18 cellular contexts compared by ENCODE assay signal in genomic region chr15:50652671-50653070, GRCh38.
"Had no signal": no experiment of that assay in that cellular context is flagged by ENCODE, and none has a peak within 500 bp of the region (broad histone marks: within the 10 kb centered on the region; RNA-seq: fewer than 3 reads in every experiment).

No MANE protein-coding gene starts in this region.

- DNase-seq: activated CD4-positive, CD25-positive, alpha-beta regulatory T cell; activated CD8-positive, alpha-beta memory T cell treated with anti-CD3 and anti-CD28 coated beads, Interleukin-2, amount 10 ng/mL, durations not matched to agents 7 days and 5 days; activated naive CD4-positive, alpha-beta T cell treated with anti-CD3 and anti-CD28 coated beads for 36 hours; adrenal gland; caudate nucleus; effector CD8-positive, alpha-beta T cell; lower lobe of right lung; midbrain; naive thymus-derived CD4-positive, alpha-beta T cell; nucleus accumbens; sigmoid colon; SK-N-SH; stimulated activated CD4-positive, alpha-beta T cell treated with anti-CD3 and anti-CD28 coated beads, Interleukin-2, amount 100 ng/mL, for 24 hours; stimulated activated naive CD4-positive, alpha-beta T cell; substantia nigra; T-helper 2 cell; upper lobe of right lung had no signal

- ATAC-seq: activated CD8-positive, alpha-beta memory T cell treated with anti-CD3 and anti-CD28 coated beads, Interleukin-2, amount 10 ng/mL, durations not matched to agents 7 days and 5 days; lower lobe of right lung; naive thymus-derived CD4-positive, alpha-beta T cell; upper lobe of right lung had no signal

- H3K27ac ChIP-seq: adrenal gland, coronary artery, lower lobe of right lung, sigmoid colon, upper lobe of right lung had no signal

- H3K4me1 ChIP-seq: adrenal gland, lower lobe of right lung, sigmoid colon, upper lobe of right lung had no signal

- H3K4me3 Mint-ChIP-seq: activated CD8-positive, alpha-beta memory T cell treated with anti-CD3 and anti-CD28 coated beads, Interleukin-2, amount 10 ng/mL, durations not matched to agents 7 days and 5 days; activated naive CD4-positive, alpha-beta T cell treated with anti-CD3 and anti-CD28 coated beads for 36 hours; naive thymus-derived CD4-positive, alpha-beta T cell had no signal

- H3K9me3 ChIP-seq: adrenal gland, lower lobe of right lung, sigmoid colon, SK-N-SH, upper lobe of right lung had no signal

- H3K27me3 Mint-ChIP-seq: activated CD8-positive, alpha-beta memory T cell treated with anti-CD3 and anti-CD28 coated beads, Interleukin-2, amount 10 ng/mL, durations not matched to agents 7 days and 5 days; naive thymus-derived CD4-positive, alpha-beta T cell had no signal

- H3K9me3 Mint-ChIP-seq: activated naive CD4-positive, alpha-beta T cell treated with anti-CD3 and anti-CD28 coated beads for 36 hours; naive thymus-derived CD4-positive, alpha-beta T cell had no signal

- H3K27ac Mint-ChIP-seq: activated CD8-positive, alpha-beta memory T cell treated with anti-CD3 and anti-CD28 coated beads, Interleukin-2, amount 10 ng/mL, durations not matched to agents 7 days and 5 days had no signal

- H3K27me3 ChIP-seq: adrenal gland, sigmoid colon, upper lobe of right lung had no signal

- H3K4me3 ChIP-seq: adrenal gland, coronary artery, lower lobe of right lung, sigmoid colon, upper lobe of right lung had no signal
